ENCODE assay signal across 18 cellular contexts in genomic region chr18:7532942-7533341, GRCh38. TPM values are rescaled to one million over a fixed set of nuclear protein-coding genes. Genes with fewer than 3 reads are reported as not detected.
DNase-seq lines count a peak whose midpoint lies in the region; ATAC-seq and TF ChIP-seq lines count a peak whose summit lies in the region.
"Had no signal": no experiment of that assay in that cellular context is flagged by ENCODE, and none has a peak within 500 bp of the region (broad histone marks: within the 10 kb centered on the region; RNA-seq: fewer than 3 reads in every experiment).

No MANE protein-coding gene starts in this region.

- H3K4me1 Mint-ChIP-seq in GM23338 = peaks cover 8% of the 10 kb centered on the region
- no peaks in the 10 kb centered on the region for H3K4me1 Mint-ChIP-seq in activated CD4-positive, alpha-beta T cell treated with anti-CD3 and anti-CD28 coated beads for 36 hours
- H3K4me1 Mint-ChIP-seq: B cell, IgD-negative memory B cell had no signal

- H3K9me3 ChIP-seq in neuronal stem cell (replicated peaks in 1 of 2; ENCODE audit: control insufficient read depth in 2 of 2, insufficient read depth in 1 of 2, low read depth in 1 of 2, low read length in 2 of 2) (peaks cover 0 to 2% of the 10 kb centered on the region in 2 donors), A673 (ENCODE audit: low read depth, low read length, poor library complexity, severe bottlenecking) (peaks cover 14% of the 10 kb centered on the region)

- H3F3A ChIP-seq in GM23338 (replicated peaks; ENCODE audit: low read depth) = no peaks in the 10 kb centered on the region

- CTCF ChIA-PET in activated CD4-positive, alpha-beta T cell treated with anti-CD3 and anti-CD28 coated beads for 36 hours (lab: Charles Lee) = interaction anchor here (0.6 kb wide), 2 partner anchors 670 to 862 kb away, joined by 3 read pairs; no protein-coding TSS in a partner anchor
- CTCF ChIA-PET in A673 (lab: Charles Lee) = no interaction called here

- no peak overlapping the region for H2AFZ ChIP-seq in GM23338
- H2AFZ ChIP-seq in neuronal stem cell (ENCODE audit: low read length) = no peak overlapping the region

- H3K27ac Mint-ChIP-seq in GM23338 = peak overlapping the region; percentile 46; the same call in 1 of the 2 replicates
- H3K27ac Mint-ChIP-seq in activated CD4-positive, alpha-beta T cell treated with anti-CD3 and anti-CD28 coated beads for 36 hours = no peak overlapping the region
- H3K27ac Mint-ChIP-seq: B cell; CD8-positive, alpha-beta T cell; IgD-negative memory B cell had no signal

- no peaks in the 10 kb centered on the region for H3K9me2 ChIP-seq in GM23338 (ENCODE audit: insufficient read depth)

- H3K9ac ChIP-seq in neuronal stem cell (ENCODE audit: low read depth, low read length, poor library complexity) = no peak overlapping the region
- H3K9ac ChIP-seq: BLaER1 treated with 17β-estradiol and CSF1 and Interleukin-3, amounts not matched to agents 10 nM and 100 nM had no signal

- DNase-seq in GM23338 (ENCODE audit: low spot score) (no peak), epidermal melanocyte (ENCODE audit: insufficient read length, low spot score) (peak; percentile 37), neuronal stem cell (ENCODE audit: low spot score) (no peak), A673 (ENCODE audit: low spot score) (no peak), NCI-H748 (lab: John Stamatoyannopoulos, UW; ENCODE audit: unreplicated experiment) (no peak), NCI-H2107 treated with DMSO at 0.1 percent for 48 hours (lab: John Stamatoyannopoulos, UW; ENCODE audit: unreplicated experiment) (no peak)
- DNase-seq in activated CD4-positive, alpha-beta T cell treated with anti-CD3 and anti-CD28 coated beads for 36 hours = no peak
- DNase-seq: Calu3; CD8-positive, alpha-beta T cell; DMS79 treated with DMSO at 0.1 percent for 48 hours; HCEC 1CT; KBM-7 had no signal

- TF ChIP-seq CTCF in GM23338 (conservative IDR thresholded peaks at IDR 0.05; ENCODE audit: low read depth in 2 of 2) (no peak), A673 (conservative IDR thresholded peaks at IDR 0.05; ENCODE audit: low read depth, low read length) (no peak)

- POLR2A ChIA-PET in activated CD4-positive, alpha-beta T cell treated with anti-CD3 and anti-CD28 coated beads for 36 hours (lab: Charles Lee) = no interaction called here
- POLR2A ChIA-PET in A673 (lab: Charles Lee; ENCODE audit: low non-redundant PET) = no interaction called here

- H3K4me3 Mint-ChIP-seq in GM23338 = no peak overlapping the region
- no peak overlapping the region for H3K4me3 Mint-ChIP-seq in activated CD4-positive, alpha-beta T cell treated with anti-CD3 and anti-CD28 coated beads for 36 hours
- H3K4me3 Mint-ChIP-seq: B cell; CD8-positive, alpha-beta T cell; IgD-negative memory B cell had no signal

- H3K36me3 ChIP-seq in GM23338 (ENCODE audit: insufficient read depth) (no peaks in the 10 kb centered on the region), neuronal stem cell (replicated peaks in 1 of 2; ENCODE audit: control insufficient read depth in 2 of 2, insufficient read depth in 2 of 2, low read length in 2 of 2) (no peaks in the 10 kb centered on the region), A673 (ENCODE audit: insufficient read depth, low read length, poor library complexity, severe bottlenecking) (no peaks in the 10 kb centered on the region)
- H3K36me3 ChIP-seq: BLaER1 treated with 17β-estradiol and CSF1 and Interleukin-3, amounts not matched to agents 10 nM and 100 nM had no signal

- intact Hi-C loops in activated CD4-positive, alpha-beta T cell treated with anti-CD3 and anti-CD28 coated beads for 36 hours (cut with DNase I, micrococcal nuclease) = no loop called here
- intact Hi-C loops in A673 (cut with micrococcal nuclease; ENCODE audit: unreplicated experiment) = no loop called here

- peak overlapping the region; percentile 2 for H3K18ac ChIP-seq in neuronal stem cell (ENCODE audit: low read length)

- no peaks in the 10 kb centered on the region for H3K79me2 ChIP-seq in GM23338 (replicated peaks; ENCODE audit: insufficient read depth)

- BruUV-seq in A673 (replicated peaks; lab: Mats Ljungman, UMichigan) = no TSS peak

- no peaks in the 10 kb centered on the region for H3K4me1 ChIP-seq in GM23338 (ENCODE audit: insufficient read depth)
- no peaks in the 10 kb centered on the region for H3K4me1 ChIP-seq in neuronal stem cell (ENCODE audit: control insufficient read depth in 2 of 2, insufficient read depth in 1 of 2, low read depth in 1 of 2, low read length in 2 of 2)
- H3K4me1 ChIP-seq in A673 (ENCODE audit: insufficient read depth, low read length, poor library complexity, severe bottlenecking) = no peaks in the 10 kb centered on the region
- H3K4me1 ChIP-seq: BLaER1 treated with 17β-estradiol and CSF1 and Interleukin-3, amounts not matched to agents 10 nM and 100 nM had no signal

- H3K4ac ChIP-seq in neuronal stem cell (ENCODE audit: low read length) = no peak overlapping the region

- H3K23ac ChIP-seq in neuronal stem cell (ENCODE audit: low read depth, low read length, poor library complexity) = no peak overlapping the region

- no peak overlapping the region for H3K4me3 ChIP-seq in GM23338
- H3K4me3 ChIP-seq in neuronal stem cell (ENCODE audit: low read length in 2 of 2) = no peak overlapping the region
- H3K4me3 ChIP-seq in A673 (ENCODE audit: low read depth, low read length, poor library complexity, severe bottlenecking) = no peak overlapping the region
- H3K4me3 ChIP-seq: BLaER1 treated with 17β-estradiol and CSF1 and Interleukin-3, amounts not matched to agents 10 nM and 100 nM; GM12878 had no signal

- H2BK12ac ChIP-seq in neuronal stem cell (ENCODE audit: low read length) = no peak overlapping the region

- H3K27me3 ChIP-seq in GM23338 (ENCODE audit: insufficient read depth) (no peaks in the 10 kb centered on the region), neuronal stem cell (ENCODE audit: control insufficient read depth in 3 of 3, insufficient read depth in 3 of 3, low read depth in 1 of 3, low read length in 3 of 3) (no peaks in the 10 kb centered on the region), A673 (replicated peaks; ENCODE audit: insufficient read depth, low read depth, low read length, poor library complexity) (no peaks in the 10 kb centered on the region)
- H3K27me3 ChIP-seq: BLaER1 treated with 17β-estradiol and CSF1 and Interleukin-3, amounts not matched to agents 10 nM and 100 nM had no signal

- no peak overlapping the region for H3K14ac ChIP-seq in neuronal stem cell (ENCODE audit: low read length)

- H2BK15ac ChIP-seq in neuronal stem cell (ENCODE audit: low read length) = no peak overlapping the region

- no peak overlapping the region for H3K27ac ChIP-seq in GM23338 (ENCODE audit: low read depth)
- no peak overlapping the region for H3K27ac ChIP-seq in neuronal stem cell (replicated peaks; ENCODE audit: low read length)
- H3K27ac ChIP-seq in A673 (ENCODE audit: low read depth, low read length, poor library complexity, severe bottlenecking) = no peak overlapping the region
- H3K27ac ChIP-seq: BLaER1 treated with 17β-estradiol and CSF1 and Interleukin-3, amounts not matched to agents 10 nM and 100 nM had no signal

- no CpG with 5 or more reads among the region's 4 CpGs for WGBS in neuronal stem cell (ENCODE audit: extremely low coverage in 2 of 2, insufficient read length in 2 of 2, insufficient replicate concordance in 1 of 2), 2 donors

- no peak overlapping the region for H4K91ac ChIP-seq in neuronal stem cell (ENCODE audit: low read depth, low read length, poor library complexity)

- no peaks in the 10 kb centered on the region for H3K36me3 Mint-ChIP-seq in GM23338 (ENCODE audit: low read depth)
- no peaks in the 10 kb centered on the region for H3K36me3 Mint-ChIP-seq in activated CD4-positive, alpha-beta T cell treated with anti-CD3 and anti-CD28 coated beads for 36 hours (ENCODE audit: low read depth)
- H3K36me3 Mint-ChIP-seq: CD8-positive, alpha-beta T cell; IgD-negative memory B cell had no signal

- H2BK5ac ChIP-seq in neuronal stem cell (ENCODE audit: low read length) = no peak overlapping the region

- no peak for ATAC-seq in GM23338
- ATAC-seq in activated CD4-positive, alpha-beta T cell treated with anti-CD3 and anti-CD28 coated beads for 36 hours = no peak
- ATAC-seq: CD8-positive, alpha-beta T cell; GM12878; HepG2 had no signal

- peaks cover 5% of the 10 kb centered on the region; the same call in 1 of the 3 replicates for H3K9me3 Mint-ChIP-seq in GM23338
- H3K9me3 Mint-ChIP-seq in activated CD4-positive, alpha-beta T cell treated with anti-CD3 and anti-CD28 coated beads for 36 hours (ENCODE audit: low read depth) = no peaks in the 10 kb centered on the region

- no peak overlapping the region for H4K8ac ChIP-seq in neuronal stem cell (ENCODE audit: low read depth, low read length)

- no peaks in the 10 kb centered on the region for H4K20me1 ChIP-seq in GM23338 (replicated peaks; ENCODE audit: insufficient read depth)
- H4K20me1 ChIP-seq: BLaER1 treated with 17β-estradiol and CSF1 and Interleukin-3, amounts not matched to agents 10 nM and 100 nM had no signal

- H3K79me1 ChIP-seq in neuronal stem cell (ENCODE audit: low read depth, low read length) = no peaks in the 10 kb centered on the region

- H2AK5ac ChIP-seq in neuronal stem cell (ENCODE audit: low read depth, low read length) = no peak overlapping the region

- no peak overlapping the region for H2BK120ac ChIP-seq in neuronal stem cell (ENCODE audit: low read depth, low read length)

- H3K27me3 Mint-ChIP-seq in GM23338 (ENCODE audit: insufficient read depth, low read depth, poor library complexity) = peaks cover 4% of the 10 kb centered on the region
- H3K27me3 Mint-ChIP-seq in activated CD4-positive, alpha-beta T cell treated with anti-CD3 and anti-CD28 coated beads for 36 hours = peaks cover 2% of the 10 kb centered on the region
- H3K27me3 Mint-ChIP-seq: B cell had no signal

- H3K4me2 ChIP-seq in GM23338 (no peak overlapping the region), neuronal stem cell (ENCODE audit: insufficient read depth, low read length, poor library complexity, severe bottlenecking) (no peak overlapping the region)
- H3K4me2 ChIP-seq: BLaER1 treated with 17β-estradiol and CSF1 and Interleukin-3, amounts not matched to agents 10 nM and 100 nM had no signal

RNA-seq across cellular contexts. Expression of gene PTPRM, which starts 34.2 kb away (rescaled TPM):
- total RNA-seq in GM23338 (2014; rRNA removed; shearing (Covaris generic)) = 5.3 and 6.3 TPM in 2 replicates
- 1.6 and 4.3 TPM in 2 replicates for polyA plus RNA-seq in GM23338 (2016; fragmentation: Nextera tagmentation; extraction: Ambion mirVana)
- polyA plus RNA-seq in neuronal stem cell (2013, experiment 1 of 2) = 12.6 TPM
- 10.1 TPM for polyA plus RNA-seq in neuronal stem cell (2013, experiment 2 of 2)
- 10 to 100 TPM in 1 of 2 experiments, 1 to 10 TPM in 1; 6.5 to 14.0 TPM for total RNA-seq in activated CD4-positive, alpha-beta T cell treated with anti-CD3 and anti-CD28 coated beads for 36 hours
- total RNA-seq in A673 (2021) = not detected in 2 replicates
- total RNA-seq: G401 had no signal
